Comparison of ENCODE assay signal across 12 cellular contexts in the genomic region with DNA sequence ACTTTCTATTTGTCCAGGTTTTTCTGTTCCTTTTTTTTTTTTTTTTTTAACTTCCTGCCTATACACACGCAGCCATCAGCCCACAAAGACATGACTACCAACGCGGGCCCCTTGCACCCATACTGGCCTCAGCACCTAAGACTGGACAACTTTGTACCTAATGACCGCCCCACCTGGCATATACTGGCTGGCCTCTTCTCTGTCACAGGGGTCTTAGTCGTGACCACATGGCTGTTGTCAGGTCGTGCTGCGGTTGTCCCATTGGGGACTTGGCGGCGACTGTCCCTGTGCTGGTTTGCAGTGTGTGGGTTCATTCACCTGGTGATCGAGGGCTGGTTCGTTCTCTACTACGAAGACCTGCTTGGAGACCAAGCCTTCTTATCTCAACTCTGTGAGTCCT. TPM values are rescaled to one million over a fixed set of nuclear protein-coding genes. Genes with fewer than 3 reads are reported as not detected.
A peak's percentile ranks its signal among the peaks of the same experiment; 100 is the strongest.
DNase-seq lines count a peak whose midpoint lies in the region; ATAC-seq and TF ChIP-seq lines count a peak whose summit lies in the region.
"Had no signal": no experiment of that assay in that cellular context is flagged by ENCODE, and none has a peak within 500 bp of the region (broad histone marks: within the 10 kb centered on the region; RNA-seq: fewer than 3 reads in every experiment).

No MANE protein-coding gene starts in this region.

- POLR2A ChIA-PET in MCF 10A (lab: Yijun Ruan, JAX): no interaction called here

- no peak for TF ChIP-seq POLR2A in breast epithelium (IDR thresholded peaks at IDR 0.05)

- H3K27ac ChIP-seq in breast epithelium: no peak overlapping the region
- H3K27ac ChIP-seq in SU-DHL-6 (ENCODE audit: low read depth, low read length): no peak overlapping the region
- H3K27ac ChIP-seq in endodermal cell (ENCODE audit: low read depth, low read length): no peak overlapping the region

- H3K9ac ChIP-seq in SU-DHL-6 (ENCODE audit: low read length) (no peak overlapping the region), endodermal cell (ENCODE audit: extremely low read depth, low read length, poor library complexity, severe bottlenecking) (no peak overlapping the region)

- peaks cover 11% of the 10 kb centered on the region; the same call in 1 of the 2 replicates for H3F3A ChIP-seq in SU-DHL-6 (ENCODE audit: insufficient read depth)

- H3K4me3 Mint-ChIP-seq in MCF 10A (ENCODE audit: unreplicated experiment): peak overlapping the region; percentile 52
- H3K4me3 Mint-ChIP-seq in endodermal cell: peak overlapping the region; percentile 38
- peak overlapping the region; percentile 67 to 73 for H3K4me3 Mint-ChIP-seq in stimulated activated naive CD8-positive, alpha-beta T cell treated with anti-CD3 and anti-CD28 coated beads, Interleukin-15, amount 100 ng/mL, for 72 hours

- H3K9me3 Mint-ChIP-seq in MCF 10A (ENCODE audit: unreplicated experiment): no peaks in the 10 kb centered on the region
- H3K9me3 Mint-ChIP-seq in endodermal cell: peaks cover 53% of the 10 kb centered on the region
- no peaks in the 10 kb centered on the region for H3K9me3 Mint-ChIP-seq in stimulated activated naive CD8-positive, alpha-beta T cell treated with anti-CD3 and anti-CD28 coated beads, Interleukin-15, amount 100 ng/mL, for 72 hours

- H3K27ac Mint-ChIP-seq in MCF 10A (ENCODE audit: low read depth, unreplicated experiment) (no peak overlapping the region), endodermal cell (no peak overlapping the region)
- no peak overlapping the region for H3K27ac Mint-ChIP-seq in stimulated activated naive CD8-positive, alpha-beta T cell treated with anti-CD3 and anti-CD28 coated beads, Interleukin-15, amount 100 ng/mL, for 72 hours

- H2AFZ ChIP-seq in SU-DHL-6 (ENCODE audit: low read depth, low read length, severe bottlenecking): no peak overlapping the region

- no peak for TF ChIP-seq CTCF in MCF 10A (IDR thresholded peaks at IDR 0.05; ENCODE audit: unreplicated experiment)
- TF ChIP-seq CTCF in breast epithelium (IDR thresholded peaks at IDR 0.05): no peak
- TF ChIP-seq CTCF in SU-DHL-6 (IDR thresholded peaks at IDR 0.05; ENCODE audit: insufficient read depth, low read length, poor library complexity, severe bottlenecking): no peak
- no peak for TF ChIP-seq CTCF in endodermal cell (conservative IDR thresholded peaks at IDR 0.05)

- intact Hi-C loops in MCF 10A (cut with micrococcal nuclease) (no loop called here), breast epithelium (cut with DNase I; ENCODE audit: low total_unique reads) (no loop called here)

- DNase-seq in MCF 10A (ENCODE audit: unreplicated experiment) (no peak), breast epithelium (ENCODE audit: low spot score in 2 of 2) (no peak), endodermal cell (no peak), NCI-H82 (lab: John Stamatoyannopoulos, UW) (no peak), DMS53 treated with DMSO at 0.1 percent for 48 hours (lab: John Stamatoyannopoulos, UW; ENCODE audit: unreplicated experiment) (no peak)
- DNase-seq in stimulated activated naive CD8-positive, alpha-beta T cell treated with anti-CD3 and anti-CD28 coated beads, Interleukin-15, amount 100 ng/mL, for 72 hours: no peak
- DNase-seq: AML-193, HCEC 1CT, NCI-H146, NCI-H526 had no signal

- no peak for ATAC-seq in stimulated activated naive CD8-positive, alpha-beta T cell treated with anti-CD3 and anti-CD28 coated beads, Interleukin-15, amount 100 ng/mL, for 72 hours
- no peak for ATAC-seq in GM18511 (IDR thresholded peaks at IDR 0.05; ENCODE audit: unreplicated experiment)

- H3K9me3 ChIP-seq in breast epithelium (no peaks in the 10 kb centered on the region), SU-DHL-6 (ENCODE audit: insufficient read depth, low read length) (no peaks in the 10 kb centered on the region), endodermal cell (ENCODE audit: control insufficient read depth, low read length) (no peaks in the 10 kb centered on the region)

- CTCF ChIA-PET in MCF 10A (lab: Yijun Ruan, JAX): no interaction called here

- peak overlapping the region; percentile 10 for H3K4me2 ChIP-seq in SU-DHL-6 (ENCODE audit: low read depth, low read length, poor library complexity, severe bottlenecking)

- H3K27me3 Mint-ChIP-seq in MCF 10A (ENCODE audit: insufficient read depth, unreplicated experiment) (no peaks in the 10 kb centered on the region), endodermal cell (ENCODE audit: insufficient read depth) (no peaks in the 10 kb centered on the region)
- no peaks in the 10 kb centered on the region for H3K27me3 Mint-ChIP-seq in stimulated activated naive CD8-positive, alpha-beta T cell treated with anti-CD3 and anti-CD28 coated beads, Interleukin-15, amount 100 ng/mL, for 72 hours

- H3K36me3 ChIP-seq in breast epithelium: no peaks in the 10 kb centered on the region
- 0 out of 2 replicates have a peak, but pooled peaks cover 5% of the 10 kb centered on the region for H3K36me3 ChIP-seq in SU-DHL-6 (ENCODE audit: low read length)
- H3K36me3 ChIP-seq in endodermal cell (ENCODE audit: control insufficient read depth, insufficient read depth, low read length): peaks cover 43% of the 10 kb centered on the region

- H3K4me1 Mint-ChIP-seq in MCF 10A (ENCODE audit: insufficient read depth, unreplicated experiment): no peaks in the 10 kb centered on the region
- no peaks in the 10 kb centered on the region for H3K4me1 Mint-ChIP-seq in endodermal cell
- peaks cover 36% of the 10 kb centered on the region for H3K4me1 Mint-ChIP-seq in stimulated activated naive CD8-positive, alpha-beta T cell treated with anti-CD3 and anti-CD28 coated beads, Interleukin-15, amount 100 ng/mL, for 72 hours

- no peaks in the 10 kb centered on the region for H4K20me1 ChIP-seq in SU-DHL-6 (ENCODE audit: low read depth, low read length)

- BruUV-seq in MCF 10A (replicated peaks; lab: Mats Ljungman, UMichigan): TSS peak; percentile 20

- H3K36me3 Mint-ChIP-seq in MCF 10A (ENCODE audit: insufficient read depth, unreplicated experiment) (peaks cover 29% of the 10 kb centered on the region), endodermal cell (ENCODE audit: low read depth) (peaks cover 32% of the 10 kb centered on the region)

- H3K79me2 ChIP-seq in SU-DHL-6 (ENCODE audit: insufficient read depth, low read length): peaks cover 27% of the 10 kb centered on the region

- H3K27me3 ChIP-seq in breast epithelium: peaks cover 0 to 9% of the 10 kb centered on the region in 2 donors
- H3K27me3 ChIP-seq in SU-DHL-6 (ENCODE audit: low read length): no peaks in the 10 kb centered on the region
- H3K27me3 ChIP-seq in endodermal cell (ENCODE audit: control insufficient read depth, insufficient read depth, low read length, poor library complexity, severe bottlenecking): no peaks in the 10 kb centered on the region

- H3K4me1 ChIP-seq in breast epithelium (no peaks in the 10 kb centered on the region), endodermal cell (ENCODE audit: control insufficient read depth, insufficient read depth, low read length) (no peaks in the 10 kb centered on the region)

- H3K4me3 ChIP-seq in breast epithelium (no peak overlapping the region), SU-DHL-6 (ENCODE audit: insufficient read depth, low read length, poor library complexity, severe bottlenecking) (no peak overlapping the region), endodermal cell (ENCODE audit: low read length) (no peak overlapping the region)

- WGBS in endodermal cell (ENCODE audit: insufficient coverage in 1 of 2, insufficient read length in 1 of 2), 2 experiments: 96% methylated on average over 11 of the region's 12 CpGs; no CpG with 5 or more reads in 1 of the 2 experiments

- no peaks in the 10 kb centered on the region for H3K9me2 ChIP-seq in SU-DHL-6 (replicated peaks; ENCODE audit: insufficient read depth, low read length)

RNA-seq across cellular contexts. Expression of gene EBP, which starts 2.1 kb away (rescaled TPM):
- total RNA-seq in MCF 10A (2022) (66.9 and 102 TPM in 2 replicates), breast epithelium (10 to 100 TPM; 20.3 to 22.0 (median 20.6) TPM), endodermal cell (100 to 1,000 TPM; 105 to 119 TPM)
- polyA plus RNA-seq in endodermal cell (2013, experiment 1 of 2): 155 TPM
- polyA plus RNA-seq in endodermal cell (2013, experiment 2 of 2): 164 TPM

RNA-seq across cellular contexts. Expression of gene PORCN, which starts 14.9 kb away (rescaled TPM):
- total RNA-seq in MCF 10A (2022): 29.2 and 39.0 TPM in 2 replicates
- total RNA-seq in breast epithelium: 10 to 100 TPM; 12.1 to 22.1 (median 17.0) TPM
- total RNA-seq in endodermal cell: 10 to 100 TPM; 51.1 to 54.4 TPM
- polyA plus RNA-seq in endodermal cell (2013, experiment 1 of 2): 40.1 TPM
- polyA plus RNA-seq in endodermal cell (2013, experiment 2 of 2): 45.9 TPM

RNA-seq across cellular contexts. Expression of gene TBC1D25, which starts 15.8 kb away (rescaled TPM):
- total RNA-seq in MCF 10A (2022): 14.4 and 18.2 TPM in 2 replicates
- 10 to 100 TPM; 11.3 to 13.0 (median 12.5) TPM for total RNA-seq in breast epithelium
- 1 to 10 TPM; 7.0 to 7.6 TPM for total RNA-seq in endodermal cell
- 7.3 TPM for polyA plus RNA-seq in endodermal cell (2013, experiment 1 of 2)
- polyA plus RNA-seq in endodermal cell (2013, experiment 2 of 2): 6.5 TPM

RNA-seq across cellular contexts. Expression of gene FTSJ1, which starts 47.7 kb away (rescaled TPM):
- total RNA-seq in MCF 10A (2022): 92.5 and 107 TPM in 2 replicates
- 10 to 100 TPM; 31.8 to 55.4 (median 34.8) TPM for total RNA-seq in breast epithelium
- 10 to 100 TPM; 47.3 to 54.3 TPM for total RNA-seq in endodermal cell
- polyA plus RNA-seq in endodermal cell (2013, experiment 1 of 2): 46.1 TPM
- 43.6 TPM for polyA plus RNA-seq in endodermal cell (2013, experiment 2 of 2)

RNA-seq across cellular contexts. Expression of gene RBM3, which starts 50.6 kb away (rescaled TPM):
- 318 and 354 TPM in 2 replicates for total RNA-seq in MCF 10A (2022)
- 100 to 1,000 TPM; 152 to 328 (median 213) TPM for total RNA-seq in breast epithelium
- total RNA-seq in endodermal cell: 100 to 1,000 TPM; 183 to 189 TPM
- 217 TPM for polyA plus RNA-seq in endodermal cell (2013, experiment 1 of 2)
- 195 TPM for polyA plus RNA-seq in endodermal cell (2013, experiment 2 of 2)
